20 cellular contexts compared by ENCODE assay signal in the genomic region with DNA sequence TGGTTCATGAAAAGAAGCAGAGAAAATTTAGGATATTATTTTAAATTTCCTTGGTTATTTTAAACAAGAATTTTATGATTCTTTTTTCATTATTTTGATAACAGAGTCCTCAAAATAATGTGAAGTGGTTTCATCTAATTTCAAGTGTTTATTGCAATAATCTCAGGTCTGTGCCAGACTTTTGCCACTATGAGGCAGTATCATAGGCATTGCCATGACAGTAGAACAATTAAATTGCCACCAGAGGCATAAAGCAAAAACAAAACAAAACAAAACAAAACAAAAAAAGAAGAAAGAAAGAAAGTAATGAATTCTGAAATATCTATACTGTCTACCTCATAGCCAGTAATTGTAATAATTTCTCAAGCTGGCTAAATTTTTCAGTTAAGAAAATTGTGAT.
DNase-seq lines count a peak whose midpoint lies in the region; ATAC-seq, FAIRE-seq and TF ChIP-seq lines count a peak whose summit lies in the region.
"Had no signal": no experiment of that assay in that cellular context is flagged by ENCODE, and none has a peak within 500 bp of the region (broad histone marks: within the 10 kb centered on the region; RNA-seq: fewer than 3 reads in every experiment).

No MANE protein-coding gene starts in this region.

- TF ChIP-seq POLR2A in NB4 (IDR thresholded peaks at IDR 0.05; ENCODE audit: extremely low read depth, insufficient read length): no peak

- FAIRE-seq in bronchial epithelial cell (lab: Jason Lieb, UNC): no peak
- FAIRE-seq: GM12891, GM18507, RCC 7860 had no signal

- no peak overlapping the region for H3K27ac ChIP-seq in C4-2B

- DNase-seq in NB4 (ENCODE audit: low read depth) (no peak), bronchial epithelial cell (ENCODE audit: low read depth) (peak; percentile 1), HEK293T (ENCODE audit: extremely low spot score) (no peak), NCI-H2196 (lab: John Stamatoyannopoulos, UW; ENCODE audit: unreplicated experiment) (no peak), NOMO-1 treated with DMSO at 0.1 percent for 48 hours (lab: John Stamatoyannopoulos, UW; ENCODE audit: unreplicated experiment) (no peak)
- DNase-seq: ACHN; Caco-2; CD4-positive, CD25-positive, alpha-beta regulatory T cell; DMS153; Karpas-422; MV-4-11; NCI-H146; Right ventricle myocardium superior; T-helper 2 cell had no signal

- ATAC-seq in HG02588 (IDR thresholded peaks at IDR 0.05; ENCODE audit: unreplicated experiment): no peak

- CTCF ChIA-PET in HEK293T (lab: Yijun Ruan, JAX): no interaction called here

- POLR2A ChIA-PET in HEK293T (lab: Yijun Ruan, JAX): no interaction called here

- no peaks in the 10 kb centered on the region for H3K36me3 ChIP-seq in bronchial epithelial cell (ENCODE audit: control insufficient read depth, insufficient read depth, low read length)

- TF ChIP-seq CTCF in C4-2B (conservative IDR thresholded peaks at IDR 0.05) (peak; percentile 26), GM12873 (IDR thresholded peaks at IDR 0.05; ENCODE audit: insufficient read depth, low read depth, low read length, missing control alignments) (peak; percentile 3), NB4 (IDR thresholded peaks at IDR 0.05; ENCODE audit: low read depth, low read length) (peak; percentile 23), bronchial epithelial cell (IDR thresholded peaks at IDR 0.05; ENCODE audit: insufficient read depth, low read length, severe bottlenecking) (no peak)

- H3K27me3 ChIP-seq in bronchial epithelial cell (ENCODE audit: control insufficient read depth, insufficient read depth, low read length): no peaks in the 10 kb centered on the region

- no peak overlapping the region for H3K4me3 ChIP-seq in NB4 (ENCODE audit: low read depth, low read length)
- no peak overlapping the region for H3K4me3 ChIP-seq in bronchial epithelial cell (ENCODE audit: low read depth, low read length)

TF ChIP-seq in HEK293T, 16 proteins besides CTCF, POLR2A, EP300 and RAD21:
- TF ChIP-seq FOXA1 (IDR thresholded peaks at IDR 0.05) (no peak), ELF4 (IDR thresholded peaks at IDR 0.05) (no peak), FOXK2 (IDR thresholded peaks at IDR 0.05) (no peak), HDGF (IDR thresholded peaks at IDR 0.05; ENCODE audit: borderline replicate concordance) (no peak), LEF1 (IDR thresholded peaks at IDR 0.05; ENCODE audit: borderline replicate concordance) (no peak), SUZ12 (IDR thresholded peaks at IDR 0.05) (no peak), ZNF384 (IDR thresholded peaks at IDR 0.05) (no peak), TARDBP (IDR thresholded peaks at IDR 0.05) (no peak), SP1 (IDR thresholded peaks at IDR 0.05) (no peak), NFRKB (IDR thresholded peaks at IDR 0.05) (no peak), L3MBTL2 (conservative IDR thresholded peaks at IDR 0.05) (no peak), ARNT (IDR thresholded peaks at IDR 0.05) (no peak), FOXM1 (IDR thresholded peaks at IDR 0.05; ENCODE audit: borderline replicate concordance) (no peak)
- TF ChIP-seq, protein P1, sequence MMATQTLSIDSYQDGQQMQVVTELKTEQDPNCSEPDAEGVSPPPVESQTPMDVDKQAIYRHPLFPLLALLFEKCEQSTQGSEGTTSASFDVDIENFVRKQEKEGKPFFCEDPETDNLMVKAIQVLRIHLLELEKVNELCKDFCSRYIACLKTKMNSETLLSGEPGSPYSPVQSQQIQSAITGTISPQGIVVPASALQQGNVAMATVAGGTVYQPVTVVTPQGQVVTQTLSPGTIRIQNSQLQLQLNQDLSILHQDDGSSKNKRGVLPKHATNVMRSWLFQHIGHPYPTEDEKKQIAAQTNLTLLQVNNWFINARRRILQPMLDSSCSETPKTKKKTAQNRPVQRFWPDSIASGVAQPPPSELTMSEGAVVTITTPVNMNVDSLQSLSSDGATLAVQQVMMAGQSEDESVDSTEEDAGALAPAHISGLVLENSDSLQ (IDR thresholded peaks at IDR 0.05): no peak
TF ChIP-seq in HEK293T: peak in this region for 0.
